10 cellular contexts compared by ENCODE assay signal in genomic region chr21:37032877-37033471, GRCh38. TPM values are rescaled to one million over a fixed set of nuclear protein-coding genes. Genes with fewer than 3 reads are reported as not detected.
DNase-seq lines count a peak whose midpoint lies in the region; ATAC-seq, FAIRE-seq and TF ChIP-seq lines count a peak whose summit lies in the region.
"Had no signal": no experiment of that assay in that cellular context is flagged by ENCODE, and none has a peak within 500 bp of the region (broad histone marks: within the 10 kb centered on the region; RNA-seq: fewer than 3 reads in every experiment).

No MANE protein-coding gene starts in this region.

- no peak for TF ChIP-seq CTCF in astrocyte (IDR thresholded peaks at IDR 0.05; ENCODE audit: insufficient read depth, low read depth, low read length)
- TF ChIP-seq CTCF in type B pancreatic cell (conservative IDR thresholded peaks at IDR 0.05), result no peak

- H3K4me2 ChIP-seq in astrocyte (ENCODE audit: low read length), result peak overlapping the region; percentile 22

- no peak for ATAC-seq in HG02885 (IDR thresholded peaks at IDR 0.05; ENCODE audit: poor library complexity, unreplicated experiment)
- no peak for ATAC-seq in HG03521 (IDR thresholded peaks at IDR 0.05; ENCODE audit: unreplicated experiment)

- no peaks in the 10 kb centered on the region for H3K9me3 ChIP-seq in astrocyte (ENCODE audit: insufficient read depth, low read depth, low read length)

- no peak overlapping the region for H3K4me3 Mint-ChIP-seq in astrocyte (ENCODE audit: unreplicated experiment)
- no peak overlapping the region for H3K4me3 Mint-ChIP-seq in type B pancreatic cell

- no peak overlapping the region for H3K27ac ChIP-seq in astrocyte (ENCODE audit: low read depth, low read length)
- H3K27ac ChIP-seq: parathyroid adenoma had no signal

- H3K4me1 ChIP-seq in astrocyte (ENCODE audit: insufficient read depth, low read length), result no peaks in the 10 kb centered on the region
- H3K4me1 ChIP-seq: parathyroid adenoma had no signal

- H3K27ac Mint-ChIP-seq in astrocyte (ENCODE audit: unreplicated experiment) (no peak overlapping the region), type B pancreatic cell (no peak overlapping the region)

- H2AFZ ChIP-seq in astrocyte (ENCODE audit: low read depth, low read length), result no peak overlapping the region
- H2AFZ ChIP-seq: parathyroid adenoma had no signal

- H4K20me1 ChIP-seq in astrocyte (ENCODE audit: insufficient read depth, low read length), result no peaks in the 10 kb centered on the region

- H3K9ac ChIP-seq in astrocyte (ENCODE audit: low read length), result no peak overlapping the region
- H3K9ac ChIP-seq: parathyroid adenoma had no signal

- FAIRE-seq in astrocyte (lab: Jason Lieb, UNC) (peak; percentile 47), islet of Langerhans (lab: Jason Lieb, UNC) (peak; percentile 27)

- no peaks in the 10 kb centered on the region for H3K27me3 ChIP-seq in astrocyte (ENCODE audit: insufficient read depth, low read length)

- no peaks in the 10 kb centered on the region for H3K36me3 Mint-ChIP-seq in astrocyte (ENCODE audit: low read depth, unreplicated experiment)
- no peaks in the 10 kb centered on the region for H3K36me3 Mint-ChIP-seq in type B pancreatic cell

- H3K36me3 ChIP-seq in astrocyte (ENCODE audit: insufficient read depth, low read length), result no peaks in the 10 kb centered on the region

- H3K9me3 Mint-ChIP-seq in astrocyte (ENCODE audit: unreplicated experiment), result no peaks in the 10 kb centered on the region
- no peaks in the 10 kb centered on the region for H3K9me3 Mint-ChIP-seq in type B pancreatic cell

- H3K4me1 Mint-ChIP-seq in astrocyte (ENCODE audit: low read depth, unreplicated experiment) (peaks cover 9% of the 10 kb centered on the region), type B pancreatic cell (ENCODE audit: unreplicated experiment) (peaks cover 4% of the 10 kb centered on the region)

- no peak overlapping the region for H3K4me3 ChIP-seq in astrocyte (ENCODE audit: insufficient read depth, low read depth, low read length)

- DNase-seq in AG08396 (ENCODE audit: low spot score) (peak; percentile 34), HT1080 (ENCODE audit: low read depth) (peak; percentile 83), astrocyte (ENCODE audit: low read depth) (peak; percentile 67), type B pancreatic cell (ENCODE audit: extremely low spot score, unreplicated experiment) (no peak), cortex of kidney (lab: John Stamatoyannopoulos, UW) (no peak)
- DNase-seq: activated CD8-positive, alpha-beta memory T cell treated with anti-CD3 and anti-CD28 coated beads, Interleukin-2, amount 50 U/mL, for 48 hours had no signal

- no peaks in the 10 kb centered on the region for H3K79me2 ChIP-seq in astrocyte (ENCODE audit: insufficient read depth, low read length)
- H3K79me2 ChIP-seq: parathyroid adenoma had no signal

- no peaks in the 10 kb centered on the region for H3K27me3 Mint-ChIP-seq in astrocyte (ENCODE audit: low read depth, unreplicated experiment)
- H3K27me3 Mint-ChIP-seq in type B pancreatic cell, result no peaks in the 10 kb centered on the region

RNA-seq across cellular contexts. Expression of gene RIPPLY3, which starts 26.5 kb away (rescaled TPM):
- not detected in 2 replicates for total RNA-seq in HT1080 (2014; rRNA removed; shearing (Covaris generic))
- not detected in 2 replicates for polyA plus RNA-seq in HT1080 (2015; cell fraction: cytosol; rRNA removed)
- not detected in 2 replicates for polyA plus RNA-seq in HT1080 (2015; cell fraction: nucleus; rRNA removed)
- not detected in 2 replicates for total RNA-seq in astrocyte
- total RNA-seq in type B pancreatic cell (ENCODE audit: low replicate concordance), result 0.93 and 3.7 TPM in 2 replicates

RNA-seq across cellular contexts. Expression of gene PIGP, which starts 39.9 kb away (rescaled TPM):
- total RNA-seq in HT1080 (2014; rRNA removed; shearing (Covaris generic)), result 18.1 and 27.9 TPM in 2 replicates
- 38.9 and 47.7 TPM in 2 replicates for polyA plus RNA-seq in HT1080 (2015; cell fraction: cytosol; rRNA removed)
- polyA plus RNA-seq in HT1080 (2015; cell fraction: nucleus; rRNA removed), result 20.7 and 28.7 TPM in 2 replicates
- 21.2 and 24.0 TPM in 2 replicates for total RNA-seq in astrocyte
- 18.8 and 20.5 TPM in 2 replicates for total RNA-seq in type B pancreatic cell (ENCODE audit: low replicate concordance)

RNA-seq across cellular contexts. Expression of gene TTC3, which starts 40.1 kb away (rescaled TPM):
- total RNA-seq in HT1080 (2014; rRNA removed; shearing (Covaris generic)), result 65.3 and 68.8 TPM in 2 replicates
- 44.0 and 65.4 TPM in 2 replicates for polyA plus RNA-seq in HT1080 (2015; cell fraction: cytosol; rRNA removed)
- polyA plus RNA-seq in HT1080 (2015; cell fraction: nucleus; rRNA removed), result 44.3 and 54.0 TPM in 2 replicates
- total RNA-seq in astrocyte (223 and 232 TPM in 2 replicates), type B pancreatic cell (ENCODE audit: low replicate concordance) (163 and 203 TPM in 2 replicates)

Comparison
In these comparisons a context has a peak if more than half of its experiments do, and no peak if none do; other contexts are left out.
1. DNase-seq: peak in AG08396 (single experiment), HT1080 (single experiment) and astrocyte (single experiment); none in type B pancreatic cell (single experiment) and cortex of kidney (single experiment).